ENCODE assay signal across 16 cellular contexts in genomic region chr7:107994366-107994765, GRCh38. TPM values are rescaled to one million over a fixed set of nuclear protein-coding genes. Genes with fewer than 3 reads are reported as not detected.
DNase-seq lines count a peak whose midpoint lies in the region; ATAC-seq and TF ChIP-seq lines count a peak whose summit lies in the region.
"Had no signal": no experiment of that assay in that cellular context is flagged by ENCODE, and none has a peak within 500 bp of the region (broad histone marks: within the 10 kb centered on the region; RNA-seq: fewer than 3 reads in every experiment).

No MANE protein-coding gene starts in this region.

- POLR2A ChIA-PET in Panc1 (lab: Charles Lee): no interaction called here

- H3K4me2 ChIP-seq in BLaER1 (peak overlapping the region; percentile 9), osteoblast (ENCODE audit: insufficient read depth, low read length) (peak overlapping the region; percentile 53)

- peaks cover 19 to 34% (median 22%) of the 10 kb centered on the region in 3 donors for H3K27me3 Mint-ChIP-seq in CD14-positive monocyte (ENCODE audit: low read depth in 3 of 3)

- H3K9me3 Mint-ChIP-seq in CD14-positive monocyte: peaks cover 0 to 3% (median 0%) of the 10 kb centered on the region in 7 donors
- H3K9me3 Mint-ChIP-seq: HFFc6 had no signal

- in situ Hi-C loops in Panc1 (cut with HindIII; ENCODE audit: low pct_unique_long_range_greater_than_20kb, low sequenced_read_pairs): no loop called here

- DNase-seq in Panc1 (ENCODE audit: low read depth, low spot score) (no peak), fibroblast of mammary gland (ENCODE audit: low read depth) (peak; percentile 72), osteoblast (ENCODE audit: insufficient read length, low spot score, missing footprints) (no peak), head of caudate nucleus (no peak), CD14-positive monocyte (ENCODE audit: low spot score) (no peak), ovary (no peak), NCI-H526 treated with DMSO at 0.1 percent for 48 hours (lab: John Stamatoyannopoulos, UW) (no peak)
- DNase-seq: activated CD4-positive, CD25-positive, alpha-beta regulatory T cell treated with anti-CD3 and anti-CD28 coated beads, Interleukin-2, amount 50 U/mL, for 72 hours; cerebellar nuclear complex; DMS153; HFFc6; NCI-H1930; T-helper 1 cell had no signal

- CTCF ChIA-PET in Panc1 (lab: Charles Lee): no interaction called here

- peaks cover 14% of the 10 kb centered on the region for H3K4me1 ChIP-seq in BLaER1
- peaks cover 56% of the 10 kb centered on the region for H3K4me1 ChIP-seq in Panc1 (ENCODE audit: control insufficient read depth, insufficient read depth, low read length)
- H3K4me1 ChIP-seq in osteoblast (ENCODE audit: insufficient read depth, low read length): peaks cover 67% of the 10 kb centered on the region
- peaks cover 8% of the 10 kb centered on the region for H3K4me1 ChIP-seq in ovary (ENCODE audit: insufficient read depth)

- no peak for TF ChIP-seq POLR2A in ovary (IDR thresholded peaks at IDR 0.05)

- peaks cover 32% of the 10 kb centered on the region for H3K79me2 ChIP-seq in osteoblast (ENCODE audit: insufficient read depth, low read length)
- H3K79me2 ChIP-seq: parathyroid adenoma had no signal

- no peak for ATAC-seq in Panc1

- H3K4me3 Mint-ChIP-seq in CD14-positive monocyte: no peak overlapping the region
- H3K4me3 Mint-ChIP-seq: activated naive CD8-positive, alpha-beta T cell had no signal

- no peaks in the 10 kb centered on the region for H3K9me3 ChIP-seq in BLaER1
- no peaks in the 10 kb centered on the region for H3K9me3 ChIP-seq in Panc1 (ENCODE audit: control insufficient read depth, insufficient read depth, low read depth, low read length)
- no peaks in the 10 kb centered on the region for H3K9me3 ChIP-seq in osteoblast (ENCODE audit: low read depth, low read length)
- no peaks in the 10 kb centered on the region for H3K9me3 ChIP-seq in ovary

- no peak overlapping the region for H2AFZ ChIP-seq in osteoblast (ENCODE audit: low read length)
- H2AFZ ChIP-seq: parathyroid adenoma had no signal

- H3K27ac Mint-ChIP-seq in CD14-positive monocyte: no peak overlapping the region
- H3K27ac Mint-ChIP-seq: activated naive CD8-positive, alpha-beta T cell had no signal

- H3K4me1 Mint-ChIP-seq in CD14-positive monocyte: no peaks in the 10 kb centered on the region

- intact Hi-C loops in Panc1 (cut with micrococcal nuclease; ENCODE audit: unreplicated experiment) (no loop called here), head of caudate nucleus (cut with DNase I) (no loop called here), CD14-positive monocyte (cut with micrococcal nuclease) (no loop called here), ovary (cut with DNase I) (no loop called here)

- H4K20me1 ChIP-seq in BLaER1 (no peaks in the 10 kb centered on the region), osteoblast (ENCODE audit: insufficient read depth, low read length) (no peaks in the 10 kb centered on the region)

- no TSS peak for BruUV-seq in Panc1 (replicated peaks; lab: Mats Ljungman, UMichigan)

- no peak overlapping the region for H3K27ac ChIP-seq in BLaER1
- H3K27ac ChIP-seq in Panc1 (ENCODE audit: low read length): peak overlapping the region; percentile 90
- peak overlapping the region; percentile 73 for H3K27ac ChIP-seq in osteoblast (ENCODE audit: low read depth, low read length)
- no peak overlapping the region for H3K27ac ChIP-seq in ovary

- H3K27me3 ChIP-seq in BLaER1 (no peaks in the 10 kb centered on the region), Panc1 (ENCODE audit: control insufficient read depth, insufficient read depth, low read length) (no peaks in the 10 kb centered on the region), osteoblast (ENCODE audit: insufficient read depth, low read length) (no peaks in the 10 kb centered on the region), ovary (no peaks in the 10 kb centered on the region)

- 49 to 56% (median 51%) methylated on average over 3 of the region's 3 CpGs for WGBS in ovary, 3 donors

- TF ChIP-seq EP300 in ovary (IDR thresholded peaks at IDR 0.05): no peak

- no peak for TF ChIP-seq CTCF in Panc1 (IDR thresholded peaks at IDR 0.05)
- no peak for TF ChIP-seq CTCF in fibroblast of mammary gland (conservative IDR thresholded peaks at IDR 0.05; ENCODE audit: control insufficient read depth, insufficient read depth, low read depth, low read length)
- no peak for TF ChIP-seq CTCF in osteoblast (IDR thresholded peaks at IDR 0.05; ENCODE audit: extremely low read depth, low read depth, low read length)
- TF ChIP-seq CTCF in CD14-positive monocyte (IDR thresholded peaks at IDR 0.05): no peak
- TF ChIP-seq CTCF in ovary (IDR thresholded peaks at IDR 0.05): no peak

- H3K4me3 ChIP-seq in BLaER1: no peak overlapping the region
- no peak overlapping the region for H3K4me3 ChIP-seq in Panc1 (ENCODE audit: low read depth in 2 of 2, low read length in 2 of 2)
- H3K4me3 ChIP-seq in fibroblast of mammary gland (ENCODE audit: control insufficient read depth, low read depth, low read length): no peak overlapping the region
- no peak overlapping the region for H3K4me3 ChIP-seq in osteoblast (ENCODE audit: insufficient read depth, low read length)
- no peak overlapping the region for H3K4me3 ChIP-seq in ovary

- H3K36me3 ChIP-seq in BLaER1: no peaks in the 10 kb centered on the region
- H3K36me3 ChIP-seq in Panc1 (ENCODE audit: control insufficient read depth, insufficient read depth, low read length): peaks cover 23% of the 10 kb centered on the region; the same call in 1 of the 2 replicates
- H3K36me3 ChIP-seq in osteoblast (ENCODE audit: insufficient read depth, low read length): peaks cover 62% of the 10 kb centered on the region
- no peaks in the 10 kb centered on the region for H3K36me3 ChIP-seq in ovary

- H3K36me3 Mint-ChIP-seq in CD14-positive monocyte: no peaks in the 10 kb centered on the region
- H3K36me3 Mint-ChIP-seq: activated naive CD8-positive, alpha-beta T cell had no signal

- H3K9ac ChIP-seq in BLaER1: no peak overlapping the region
- H3K9ac ChIP-seq: parathyroid adenoma had no signal

RNA-seq across cellular contexts. Expression of gene LAMB1, which starts 8.6 kb away (rescaled TPM):
- total RNA-seq in Panc1 (2021; ENCODE audit: unreplicated experiment): 204 TPM
- 141 TPM for polyA plus RNA-seq in Panc1 (2012; ENCODE audit: insufficient read length)
- total RNA-seq in osteoblast: 410 and 488 TPM in 2 replicates
- polyA plus RNA-seq in CD14-positive monocyte: under 1 TPM in 1 of 2 donors, not detected in 1; 0.42 TPM
- 100 to 1,000 TPM in 1 of 7 donors, 10 to 100 TPM in 6; 10.2 to 151 (median 65.0) TPM for total RNA-seq in ovary
- 100 to 1,000 TPM in 1 of 2 donors, 10 to 100 TPM in 1; 49.2 to 148 TPM for polyA plus RNA-seq in ovary

Comparison
In these comparisons a context has a peak if more than half of its experiments do, and no peak if none do; other contexts are left out.
1. H3K27ac ChIP-seq: peak in Panc1 (single experiment) and osteoblast (single experiment); none in BLaER1 (single experiment) and ovary (0 of 2).